ENCODE assay signal across 8 cellular contexts in genomic region chr1:160428655-160429054, GRCh38. TPM values are rescaled to one million over a fixed set of nuclear protein-coding genes. Genes with fewer than 3 reads are reported as not detected.
DNase-seq lines count a peak whose midpoint lies in the region; ATAC-seq, FAIRE-seq and TF ChIP-seq lines count a peak whose summit lies in the region.

No MANE protein-coding gene starts in this region.

- ATAC-seq in HG02798 (IDR thresholded peaks at IDR 0.05; ENCODE audit: poor library complexity, unreplicated experiment) (no peak), HG02973 (IDR thresholded peaks at IDR 0.05; ENCODE audit: unreplicated experiment) (no peak)

- peak; percentile 98 for FAIRE-seq in GM12892 (lab: Jason Lieb, UNC)

- DNase-seq in BE2C, result peak; percentile 39
- no peak for DNase-seq in GM12892 (ENCODE audit: insufficient read length)
- peak; percentile 100 for DNase-seq in NCI-H1694 (lab: John Stamatoyannopoulos, UW)
- peak; percentile 57 for DNase-seq in activated CD4-positive, alpha-beta memory T cell treated with anti-CD3 and anti-CD28 coated beads for 36 hours
- DNase-seq in fibroblast of lung (ENCODE audit: low read depth in 2 of 2), result peak; percentile 49 to 55
- DNase-seq in nephron progenitor cell, result peak; percentile 37

- TF ChIP-seq POLR2A in GM12892 (IDR thresholded peaks at IDR 0.05; ENCODE audit: low read depth, low read length), result no peak

- H3K4me1 Mint-ChIP-seq in activated CD4-positive, alpha-beta memory T cell treated with anti-CD3 and anti-CD28 coated beads for 36 hours (ENCODE audit: low read depth), result peaks cover 60% of the 10 kb centered on the region
- H3K4me1 Mint-ChIP-seq in nephron progenitor cell, result peaks cover 5% of the 10 kb centered on the region

- H3K36me3 ChIP-seq in BE2C (no peaks in the 10 kb centered on the region), fibroblast of lung (ENCODE audit: control insufficient read depth, insufficient read depth, low read length) (no peaks in the 10 kb centered on the region)

- H3K9me3 Mint-ChIP-seq in activated CD4-positive, alpha-beta memory T cell treated with anti-CD3 and anti-CD28 coated beads for 36 hours, result peaks cover 1% of the 10 kb centered on the region
- H3K9me3 Mint-ChIP-seq in nephron progenitor cell, result no peaks in the 10 kb centered on the region

- H3K79me2 ChIP-seq in fibroblast of lung (ENCODE audit: control insufficient read depth, insufficient read depth, low read length), result no peaks in the 10 kb centered on the region

- H3K27me3 ChIP-seq in BE2C (no peaks in the 10 kb centered on the region; the same call in 1 of the 2 replicates), fibroblast of lung (ENCODE audit: control insufficient read depth, insufficient read depth, low read length) (no peaks in the 10 kb centered on the region)

- H3K4me1 ChIP-seq in BE2C (no peaks in the 10 kb centered on the region), fibroblast of lung (ENCODE audit: control insufficient read depth, extremely low read depth, insufficient read depth, low read length) (no peaks in the 10 kb centered on the region)

- intact Hi-C loops in activated CD4-positive, alpha-beta memory T cell treated with anti-CD3 and anti-CD28 coated beads for 36 hours (cut with micrococcal nuclease), result loop anchor here (1.0 kb wide), 4 partner anchors 46 to 179 kb away; no protein-coding TSS in a partner anchor

- TF ChIP-seq CTCF in BE2C (IDR thresholded peaks at IDR 0.05; ENCODE audit: low read depth, low read length) (peak; percentile 67), fibroblast of lung (conservative IDR thresholded peaks at IDR 0.05 in 1 of 2, IDR thresholded peaks at IDR 0.05 in 1 of 2; ENCODE audit: low read depth in 1 of 2, low read length in 2 of 2) (peak; percentile 54 to 65), nephron progenitor cell (IDR thresholded peaks at IDR 0.05) (peak; percentile 53)

- H3K4me3 Mint-ChIP-seq in activated CD4-positive, alpha-beta memory T cell treated with anti-CD3 and anti-CD28 coated beads for 36 hours, result no peak overlapping the region
- H3K4me3 Mint-ChIP-seq in nephron progenitor cell, result no peak overlapping the region

- H2AFZ ChIP-seq in fibroblast of lung (ENCODE audit: low read length), result no peak overlapping the region

- POLR2A ChIA-PET in activated CD4-positive, alpha-beta memory T cell treated with anti-CD3 and anti-CD28 coated beads for 36 hours (lab: Charles Lee), result interaction anchor here (0.6 to 2.4 kb wide), 4 partner anchors 25 to 244 kb away, joined by 3 to 6 read pairs (median 4); no protein-coding TSS in a partner anchor

- H3K4me2 ChIP-seq in fibroblast of lung (ENCODE audit: extremely low read depth, insufficient read depth, low read length), result no peak overlapping the region

- H3K36me3 Mint-ChIP-seq in activated CD4-positive, alpha-beta memory T cell treated with anti-CD3 and anti-CD28 coated beads for 36 hours, result peaks cover 2% of the 10 kb centered on the region
- H3K36me3 Mint-ChIP-seq in nephron progenitor cell (ENCODE audit: low read depth), result peaks cover 30% of the 10 kb centered on the region

- H3K27ac ChIP-seq in fibroblast of lung (ENCODE audit: insufficient read depth, low read length), result no peak overlapping the region

- H3K4me3 ChIP-seq in BE2C (ENCODE audit: low read depth, low read length) (no peak overlapping the region), fibroblast of lung (replicated peaks in 1 of 4; ENCODE audit: control extremely low read depth in 1 of 4, insufficient read depth in 1 of 4, low read depth in 3 of 4, low read length in 4 of 4) (no peak overlapping the region)

- no peaks in the 10 kb centered on the region for H4K20me1 ChIP-seq in fibroblast of lung (ENCODE audit: control insufficient read depth, extremely low read depth, insufficient read depth, low read length)

- no peaks in the 10 kb centered on the region for H3K27me3 Mint-ChIP-seq in activated CD4-positive, alpha-beta memory T cell treated with anti-CD3 and anti-CD28 coated beads for 36 hours
- peaks cover 5% of the 10 kb centered on the region for H3K27me3 Mint-ChIP-seq in nephron progenitor cell (ENCODE audit: low read depth, poor library complexity)

- H3K9me3 ChIP-seq in BE2C (no peaks in the 10 kb centered on the region), fibroblast of lung (ENCODE audit: control insufficient read depth, insufficient read depth, low read depth, low read length) (no peaks in the 10 kb centered on the region)

- peak overlapping the region; percentile 77 for H3K27ac Mint-ChIP-seq in activated CD4-positive, alpha-beta memory T cell treated with anti-CD3 and anti-CD28 coated beads for 36 hours
- no peak overlapping the region for H3K27ac Mint-ChIP-seq in nephron progenitor cell

- CTCF ChIA-PET in activated CD4-positive, alpha-beta memory T cell treated with anti-CD3 and anti-CD28 coated beads for 36 hours (lab: Charles Lee), result interaction anchor here (0.6 to 4.7 kb wide), 20 partner anchors 12 to 372 kb away, joined by 3 to 102 read pairs (median 4); partner anchors contain the start of gene SLAMF6

- no peak overlapping the region for H3K9ac ChIP-seq in fibroblast of lung (ENCODE audit: insufficient read depth, low read length)

RNA-seq across cellular contexts. Expression of gene VANGL2, which starts 28.3 kb away (rescaled TPM):
- polyA plus RNA-seq in BE2C (2012; ENCODE audit: insufficient read depth, insufficient read length, low read depth), result 15.4 TPM
- 0.47 TPM for polyA plus RNA-seq in GM12892 (2012; ENCODE audit: missing spikeins)
- not detected for total RNA-seq in activated CD4-positive, alpha-beta memory T cell treated with anti-CD3 and anti-CD28 coated beads for 36 hours
- under 0.01 TPM in 1 of 2 replicates, not detected in the other for total RNA-seq in fibroblast of lung
- 0.01 and 0.02 TPM in 2 replicates for polyA plus RNA-seq in fibroblast of lung
- polyA plus RNA-seq in fibroblast of lung (2012), result 0.02 TPM in 1 of 2 replicates, not detected in the other
- polyA minus RNA-seq in fibroblast of lung (ENCODE audit: low replicate concordance), result not detected in 2 replicates
